9 cellular contexts compared by ENCODE assay signal in genomic region chr6:151763938-151764680, GRCh38. TPM values are rescaled to one million over a fixed set of nuclear protein-coding genes. Genes with fewer than 3 reads are reported as not detected.
DNase-seq lines count a peak whose midpoint lies in the region; ATAC-seq and FAIRE-seq lines count a peak whose summit lies in the region.
"Had no signal": no experiment of that assay in that cellular context is flagged by ENCODE, and none has a peak within 500 bp of the region (broad histone marks: within the 10 kb centered on the region; RNA-seq: fewer than 3 reads in every experiment).

No MANE protein-coding gene starts in this region.

- H3K4me3 Mint-ChIP-seq in T-cell, result peak overlapping the region; percentile 1 to 59 (median 18)
- peak overlapping the region; percentile 17 for H3K4me3 Mint-ChIP-seq in central memory CD8-positive, alpha-beta T cell

- H3K27ac Mint-ChIP-seq in T-cell, result no peak overlapping the region
- H3K27ac Mint-ChIP-seq in central memory CD8-positive, alpha-beta T cell (ENCODE audit: low read depth), result no peak overlapping the region
- H3K27ac Mint-ChIP-seq: immature natural killer cell had no signal

- no peaks in the 10 kb centered on the region for H3K9me3 ChIP-seq in small intestine (ENCODE audit: control insufficient read depth, low read depth)

- peak; percentile 87 for ATAC-seq in GM21526 (IDR thresholded peaks at IDR 0.05; ENCODE audit: low FRiP score, unreplicated experiment)
- peak; percentile 59 to 77 (median 68) for ATAC-seq in T-cell (replicated peaks in 1 of 4)
- ATAC-seq in central memory CD8-positive, alpha-beta T cell (replicated peaks; ENCODE audit: extremely low read depth, poor library complexity, severe bottlenecking), result peak; percentile 62

- POLR2A ChIA-PET in T-cell (lab: Charles Lee), result no interaction called here

- H3K9me3 Mint-ChIP-seq in T-cell, result no peaks in the 10 kb centered on the region
- no peaks in the 10 kb centered on the region for H3K9me3 Mint-ChIP-seq in central memory CD8-positive, alpha-beta T cell
- H3K9me3 Mint-ChIP-seq: immature natural killer cell had no signal

- no peak overlapping the region for H3K27ac ChIP-seq in small intestine (ENCODE audit: low read depth in 1 of 2, low read length in 1 of 2)

- no peaks in the 10 kb centered on the region for H3K27me3 ChIP-seq in small intestine (ENCODE audit: control insufficient read depth in 2 of 2, insufficient read depth in 2 of 2, low read length in 2 of 2)

- WGBS in small intestine, 3 donors, result 12 to 23% (median 14%) methylated on average over 20 of the region's 20 CpGs

- H3K4me3 ChIP-seq in small intestine (ENCODE audit: low read depth in 1 of 2, low read length in 2 of 2), result no peak overlapping the region

- FAIRE-seq in islet of Langerhans (lab: Jason Lieb, UNC), result peak; percentile 56
- no peak for FAIRE-seq in small intestine (lab: Jason Lieb, UNC)

- CTCF ChIA-PET in T-cell (lab: Charles Lee), result interaction anchor here (0.6 to 2.7 kb wide), 7 partner anchors 10 to 593 kb away, joined by 3 to 19 read pairs (median 3); no protein-coding TSS in a partner anchor

- peaks cover 0 to 4% of the 10 kb centered on the region in 2 donors for H3K27me3 Mint-ChIP-seq in T-cell
- H3K27me3 Mint-ChIP-seq in central memory CD8-positive, alpha-beta T cell, result peaks cover 36% of the 10 kb centered on the region

- peak; percentile 61 for DNase-seq in EL
- DNase-seq in HT1080 (ENCODE audit: low read depth), result peak; percentile 85
- peak in 18 of 34 experiments; percentile 2 to 33 (median 16) for DNase-seq in T-cell
- no peak for DNase-seq in central memory CD8-positive, alpha-beta T cell (ENCODE audit: low spot score in 2 of 2)
- DNase-seq in small intestine, result peak; percentile 57
- DNase-seq in activated CD4-positive, CD25-positive, alpha-beta regulatory T cell treated with anti-CD3 and anti-CD28 coated beads, Interleukin-2, amount 50 U/mL, for 72 hours, result no peak

- no peaks in the 10 kb centered on the region for H3K36me3 Mint-ChIP-seq in T-cell
- no peaks in the 10 kb centered on the region for H3K36me3 Mint-ChIP-seq in central memory CD8-positive, alpha-beta T cell (ENCODE audit: insufficient read depth)
- H3K36me3 Mint-ChIP-seq: immature natural killer cell had no signal

- peaks cover 9 to 19% (median 15%) of the 10 kb centered on the region in 3 donors for H3K4me1 Mint-ChIP-seq in T-cell
- no peaks in the 10 kb centered on the region for H3K4me1 Mint-ChIP-seq in central memory CD8-positive, alpha-beta T cell

- no peaks in the 10 kb centered on the region for H3K4me1 ChIP-seq in small intestine (ENCODE audit: control insufficient read depth in 2 of 2, insufficient read depth in 1 of 2, low read depth in 1 of 2, low read length in 1 of 2)

- H3K36me3 ChIP-seq in small intestine (ENCODE audit: control insufficient read depth in 2 of 2, insufficient read depth in 2 of 2, low read length in 2 of 2), result no peaks in the 10 kb centered on the region

RNA-seq across cellular contexts. Expression of gene ESR1, which starts 43.4 kb away (rescaled TPM):
- total RNA-seq in HT1080 (2014; rRNA removed; shearing (Covaris generic)), result 0.03 TPM in 1 of 2 replicates, not detected in the other
- 0.09 and 0.30 TPM in 2 replicates for polyA plus RNA-seq in HT1080 (2015; cell fraction: cytosol; rRNA removed)
- polyA plus RNA-seq in HT1080 (2015; cell fraction: nucleus; rRNA removed), result 0.12 and 0.17 TPM in 2 replicates
- total RNA-seq in T-cell, result 1 to 10 TPM; 1.5 to 7.3 (median 5.8) TPM
- under 1 TPM in 1 of 3 donors, not detected in 2; 0.13 TPM for polyA plus RNA-seq in small intestine
- polyA plus RNA-seq: immature natural killer cell had no signal

Comparison
In these comparisons a context has a peak if more than half of its experiments do, and no peak if none do; other contexts are left out.
1. DNase-seq: peak in EL (single experiment), HT1080 (single experiment), T-cell (18 of 34) and small intestine (single experiment); none in central memory CD8-positive, alpha-beta T cell (0 of 2) and activated CD4-positive, CD25-positive, alpha-beta regulatory T cell treated with anti-CD3 and anti-CD28 coated beads, Interleukin-2, amount 50 U/mL, for 72 hours (single experiment).
2. Peak in every context shown above with its lines, with median percentiles within 50 percentile points of each other: ATAC-seq.